ENCODE assay signal across 14 cellular contexts in genomic region chr19:17109300-17109699, GRCh38. TPM values are rescaled to one million over a fixed set of nuclear protein-coding genes. Genes with fewer than 3 reads are reported as not detected.
DNase-seq lines count a peak whose midpoint lies in the region; ATAC-seq and TF ChIP-seq lines count a peak whose summit lies in the region.
"Had no signal": no experiment of that assay in that cellular context is flagged by ENCODE, and none has a peak within 500 bp of the region (broad histone marks: within the 10 kb centered on the region; RNA-seq: fewer than 3 reads in every experiment).

No MANE protein-coding gene starts in this region.

- peaks cover 75 to 87% of the 10 kb centered on the region in 2 donors for H3K36me3 Mint-ChIP-seq in CD14-positive monocyte
- peaks cover 8% of the 10 kb centered on the region for H3K36me3 Mint-ChIP-seq in IgD-negative memory B cell

- H3K4me1 ChIP-seq in gastrocnemius medialis = peaks cover 0 to 3% of the 10 kb centered on the region in 2 donors

- no peaks in the 10 kb centered on the region for H3K36me3 ChIP-seq in gastrocnemius medialis
- H3K36me3 ChIP-seq: cardiac muscle cell had no signal

- peaks cover 93% of the 10 kb centered on the region for H3K4me1 Mint-ChIP-seq in CD14-positive monocyte
- H3K4me1 Mint-ChIP-seq in IgD-negative memory B cell = peaks cover 53 to 68% (median 66%) of the 10 kb centered on the region in 3 donors

- TF ChIP-seq CTCF in CD14-positive monocyte (IDR thresholded peaks at IDR 0.05) = no peak
- TF ChIP-seq CTCF in dorsolateral prefrontal cortex (IDR thresholded peaks at IDR 0.05 in 54 of 56, conservative IDR thresholded peaks at IDR 0.05 in 2 of 56; ENCODE audit: low read depth in 1 of 56, partially characterized antibody in 56 of 56) = no peak
- TF ChIP-seq CTCF in gastrocnemius medialis (IDR thresholded peaks at IDR 0.05 in 4 of 5, conservative IDR thresholded peaks at IDR 0.05 in 1 of 5) = no peak

- H3K27me3 ChIP-seq in dorsolateral prefrontal cortex (no peaks in the 10 kb centered on the region), gastrocnemius medialis (no peaks in the 10 kb centered on the region)
- H3K27me3 ChIP-seq: cardiac muscle cell had no signal

- peaks cover 0 to 4% (median 2%) of the 10 kb centered on the region in 3 donors for H3K27me3 Mint-ChIP-seq in CD14-positive monocyte (ENCODE audit: low read depth in 3 of 3)
- H3K27me3 Mint-ChIP-seq in IgD-negative memory B cell = no peaks in the 10 kb centered on the region
- H3K27me3 Mint-ChIP-seq: type B pancreatic cell had no signal

- no peaks in the 10 kb centered on the region for H3K9me3 ChIP-seq in gastrocnemius medialis

- H3K27ac ChIP-seq in dorsolateral prefrontal cortex = peak overlapping the region in 46 of 59 donors; percentile 7 to 90 (median 76)
- H3K27ac ChIP-seq in gastrocnemius medialis = peak overlapping the region in 3 of 4 donors; percentile 63 to 73 (median 67)
- H3K27ac ChIP-seq: cardiac muscle cell, KMS-11 had no signal

- H3K4me3 Mint-ChIP-seq in CD14-positive monocyte (peak overlapping the region; percentile 75 to 88), IgD-negative memory B cell (peak overlapping the region; percentile 71 to 94 (median 82))
- H3K4me3 Mint-ChIP-seq: H9, type B pancreatic cell had no signal

- H3K4me3 ChIP-seq in dorsolateral prefrontal cortex (no peak overlapping the region), gastrocnemius medialis (no peak overlapping the region)
- H3K4me3 ChIP-seq: cardiac muscle cell had no signal

- no peaks in the 10 kb centered on the region for H3K9me3 Mint-ChIP-seq in CD14-positive monocyte
- peaks cover 0 to 3% (median 0%) of the 10 kb centered on the region in 3 donors for H3K9me3 Mint-ChIP-seq in IgD-negative memory B cell
- H3K9me3 Mint-ChIP-seq: activated T-cell treated with anti-CD3 and anti-CD28 coated beads, Interleukin-2, amount 50 U/mL, for 72 hours; H9; type B pancreatic cell had no signal

- intact Hi-C loops in CD14-positive monocyte (cut with micrococcal nuclease) = no loop called here
- intact Hi-C loops in dorsolateral prefrontal cortex (cut with DNase I) = no loop called here
- intact Hi-C loops in gastrocnemius medialis (cut with DNase I; ENCODE audit: low total_unique reads) = no loop called here

- TF ChIP-seq POLR2A in gastrocnemius medialis (IDR thresholded peaks at IDR 0.05) = no peak

- peak overlapping the region; percentile 98 to 99 (median 99) for H3K27ac Mint-ChIP-seq in CD14-positive monocyte
- H3K27ac Mint-ChIP-seq in IgD-negative memory B cell = peak overlapping the region; percentile 92 to 96 (median 95)
- H3K27ac Mint-ChIP-seq: type B pancreatic cell had no signal

- ATAC-seq in gastrocnemius medialis (no peak), GM21737 (IDR thresholded peaks at IDR 0.05; ENCODE audit: unreplicated experiment) (no peak), HG03108 (IDR thresholded peaks at IDR 0.05; ENCODE audit: unreplicated experiment) (no peak)

- in situ Hi-C loops in gastrocnemius medialis (cut with MboI; ENCODE audit: low sequenced_read_pairs in 4 of 4) = no loop called here

- DNase-seq in CD14-positive monocyte (ENCODE audit: low spot score) (no peak), dorsolateral prefrontal cortex (no peak), gastrocnemius medialis (no peak), DMS79 treated with DMSO at 0.1 percent for 48 hours (lab: John Stamatoyannopoulos, UW) (no peak)
- DNase-seq in stimulated activated CD8-positive, alpha-beta memory T cell treated with anti-CD3 and anti-CD28 coated beads, Interleukin-4, amount 100 ng/mL, for 48 hours = no peak
- DNase-seq: H9; stimulated activated CD4-positive, alpha-beta T cell treated with anti-CD3 and anti-CD28 coated beads, Interleukin-4, amount 100 ng/mL, for 4 hours had no signal

RNA-seq across cellular contexts. Expression of gene MYO9B, which starts 33.7 kb away (rescaled TPM):
- polyA plus RNA-seq in CD14-positive monocyte (1 to 10 TPM; 5.9 to 7.5 TPM), IgD-negative memory B cell (26.9 TPM)
- total RNA-seq in dorsolateral prefrontal cortex (100 to 1,000 TPM in 63 of 120 experiments, 10 to 100 TPM in 57; 49.9 to 250 (median 101) TPM), gastrocnemius medialis (10 to 100 TPM; 20.0 to 22.1 (median 20.7) TPM)

RNA-seq across cellular contexts. Expression of gene HAUS8, which starts 34.0 kb away (rescaled TPM):
- polyA plus RNA-seq in CD14-positive monocyte (1 to 10 TPM; 2.5 to 4.4 TPM), IgD-negative memory B cell (11.4 TPM)
- total RNA-seq in dorsolateral prefrontal cortex (1 to 10 TPM; 1.9 to 8.7 (median 4.2) TPM), gastrocnemius medialis (1 to 10 TPM in 3 of 4 donors, under 1 TPM in 1; 0.97 to 4.5 (median 3.3) TPM)
